ENCODE assay signal across 14 cellular contexts in the genomic region with DNA sequence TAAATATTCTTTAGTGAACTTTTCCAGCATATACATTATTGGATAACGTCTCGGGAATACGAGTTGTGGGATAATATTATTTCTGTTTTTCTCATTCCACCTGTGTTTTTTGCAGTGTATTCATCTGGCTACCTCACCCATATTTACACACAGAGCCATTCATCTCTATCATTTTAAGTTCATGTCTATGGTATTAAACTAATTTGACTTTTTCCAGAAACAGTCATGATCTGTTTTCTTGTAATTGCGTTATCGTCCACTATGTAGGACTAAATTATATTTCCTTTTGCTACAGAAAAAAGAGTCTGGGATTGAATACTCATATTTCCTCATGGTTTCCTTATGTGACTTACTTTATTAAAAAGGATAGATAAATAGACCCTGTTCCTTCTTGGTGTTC. TPM values are rescaled to one million over a fixed set of nuclear protein-coding genes. Genes with fewer than 3 reads are reported as not detected.
A peak's percentile ranks its signal among the peaks of the same experiment; 100 is the strongest.
DNase-seq lines count a peak whose midpoint lies in the region; ATAC-seq and TF ChIP-seq lines count a peak whose summit lies in the region.
"Had no signal": no experiment of that assay in that cellular context is flagged by ENCODE, and none has a peak within 500 bp of the region (broad histone marks: within the 10 kb centered on the region; RNA-seq: fewer than 3 reads in every experiment).

No MANE protein-coding gene starts in this region.

- peaks cover 43% of the 10 kb centered on the region for H3K79me2 ChIP-seq in PC-3 (ENCODE audit: low read length)

- no TSS peak for BruUV-seq in PC-3 (replicated peaks; lab: Mats Ljungman, UMichigan)

- H4K20me1 ChIP-seq in PC-3 (ENCODE audit: low read length), result no peaks in the 10 kb centered on the region

- TF ChIP-seq POLR2A in testis (IDR thresholded peaks at IDR 0.05), result no peak

- H3K27me3 ChIP-seq in cardiac muscle cell (no peaks in the 10 kb centered on the region), PC-3 (ENCODE audit: low read length) (no peaks in the 10 kb centered on the region), testis (no peaks in the 10 kb centered on the region)

- no peak for TF ChIP-seq CTCF in cardiac muscle cell (IDR thresholded peaks at IDR 0.05; ENCODE audit: low read depth, low read length)
- no peak for TF ChIP-seq CTCF in PC-3 (conservative IDR thresholded peaks at IDR 0.05; ENCODE audit: low read depth, low read length)
- TF ChIP-seq CTCF in epithelial cell of proximal tubule (conservative IDR thresholded peaks at IDR 0.05; ENCODE audit: low read depth, low read length), result no peak
- no peak for TF ChIP-seq CTCF in testis (IDR thresholded peaks at IDR 0.05)
- TF ChIP-seq CTCF in GM13977 (IDR thresholded peaks at IDR 0.05; ENCODE audit: extremely low read depth, insufficient read depth, missing control alignments), result no peak

- H3K4me1 ChIP-seq in cardiac muscle cell (ENCODE audit: low read depth) (peaks cover 10% of the 10 kb centered on the region), PC-3 (ENCODE audit: insufficient read depth, low read length) (no peaks in the 10 kb centered on the region; the same call in none of the 2 replicates), testis (peaks cover 44% of the 10 kb centered on the region)

- in situ Hi-C loops in GM13977 (cut with MboI; ENCODE audit: low pct_unique_long_range_greater_than_20kb, low sequenced_read_pairs, unreplicated experiment), result no loop called here

- peak overlapping the region; percentile 87; the same call in 1 of the 2 replicates for H3K4me2 ChIP-seq in PC-3 (ENCODE audit: low read length)

- H3K9me3 ChIP-seq in cardiac muscle cell (ENCODE audit: low read depth), result no peaks in the 10 kb centered on the region
- no peaks in the 10 kb centered on the region for H3K9me3 ChIP-seq in PC-3 (ENCODE audit: low read length)
- H3K9me3 ChIP-seq in testis, result no peaks in the 10 kb centered on the region

- POLR2A ChIA-PET in PC-3 (lab: Charles Lee; ENCODE audit: unreplicated experiment), result no interaction called here

- no peaks in the 10 kb centered on the region for H3F3A ChIP-seq in PC-3 (ENCODE audit: low read length, unreplicated experiment)

- peak overlapping the region; percentile 99 for H3K4me3 ChIP-seq in cardiac muscle cell
- H3K4me3 ChIP-seq in PC-3 (ENCODE audit: low read length), result no peak overlapping the region
- H3K4me3 ChIP-seq in epithelial cell of proximal tubule (ENCODE audit: low read depth, low read length), result peak overlapping the region; percentile 91
- peak overlapping the region in 1 of 2 donors; percentile 88 for H3K4me3 ChIP-seq in testis

- 66 to 82% methylated on average over 5 of the region's 5 CpGs for WGBS in testis, 2 donors

- CTCF ChIA-PET in PC-3 (lab: Charles Lee), result interaction anchor here (0.6 kb wide), 1 partner anchor 240 kb away, joined by 3 read pairs; no protein-coding TSS in a partner anchor

- no peak overlapping the region for H2AFZ ChIP-seq in PC-3 (ENCODE audit: low read length)

- ATAC-seq in left cardiac atrium (no peak), PC-3 (no peak), HG03095 (IDR thresholded peaks at IDR 0.05; ENCODE audit: unreplicated experiment) (no peak)

- no peak overlapping the region for H3K27ac ChIP-seq in cardiac muscle cell
- no peak overlapping the region for H3K27ac ChIP-seq in PC-3 (ENCODE audit: low read length)
- peak overlapping the region; percentile 12 to 16 for H3K27ac ChIP-seq in testis

- no peak overlapping the region for H3K9ac ChIP-seq in PC-3 (ENCODE audit: low read length)

- H3K36me3 ChIP-seq in cardiac muscle cell (no peaks in the 10 kb centered on the region), PC-3 (ENCODE audit: low read depth, low read length) (no peaks in the 10 kb centered on the region), testis (ENCODE audit: low read depth, missing control alignments) (no peaks in the 10 kb centered on the region)

- DNase-seq in cardiac muscle cell (ENCODE audit: low read depth in 1 of 2, low spot score in 1 of 2) (no peak), left cardiac atrium (no peak), PC-3 (no peak), epithelial cell of proximal tubule (ENCODE audit: low read depth) (no peak), testis (no peak), NCI-H2171 (lab: John Stamatoyannopoulos, UW) (no peak), GM13977 (ENCODE audit: low spot score) (no peak)
- DNase-seq: activated CD8-positive, alpha-beta memory T cell treated with anti-CD3 and anti-CD28 coated beads, Interleukin-2, amount 50 U/mL, for 48 hours; foreskin melanocyte; NCI-H187; NCI-H748 treated with DMSO at 0.1 percent for 48 hours; retina; stimulated activated CD4-positive, alpha-beta T cell treated with anti-CD3 and anti-CD28 coated beads, Interleukin-2, amount 100 ng/mL, for 48 hours had no signal

- intact Hi-C loops in left cardiac atrium (cut with DNase I), result loop anchor here in 1 of 2 donors (5.0 kb wide), 1 partner anchor 35 kb away; no protein-coding TSS in a partner anchor
- intact Hi-C loops in PC-3 (cut with micrococcal nuclease), result loop anchor here (10.0 kb wide), 1 partner anchor 192 kb away; no protein-coding TSS in a partner anchor
- intact Hi-C loops in testis (cut with DNase I; ENCODE audit: low total_unique reads), result no loop called here

- H3K9me2 ChIP-seq in PC-3 (replicated peaks; ENCODE audit: low read length), result no peaks in the 10 kb centered on the region

RNA-seq across cellular contexts. Expression of gene ATP11A, which starts 2.7 kb away (rescaled TPM):
- total RNA-seq in cardiac muscle cell (25.2 and 42.9 TPM in 2 replicates), left cardiac atrium (10 to 100 TPM; 58.5 to 69.9 TPM), PC-3 (2014; rRNA removed) (8.7 and 12.0 TPM in 2 replicates), epithelial cell of proximal tubule (19.4 and 27.2 TPM in 2 replicates), testis (100 to 1,000 TPM; 112 to 122 TPM)
- polyA plus RNA-seq in cardiac muscle cell (38.0 and 55.7 TPM in 2 replicates), testis (ENCODE audit: insufficient read depth, low read depth, low replicate concordance) (34.4 TPM)

Comparison
In these comparisons a context has a peak if more than half of its experiments do, and no peak if none do; other contexts are left out.
1. H3K27ac ChIP-seq: peak in testis (2 of 2); none in cardiac muscle cell (single experiment) and PC-3 (single experiment).